ENCODE assay signal across 8 cellular contexts in genomic region chr4:107719927-107720722, GRCh38. TPM values are rescaled to one million over a fixed set of nuclear protein-coding genes. Genes with fewer than 3 reads are reported as not detected.
DNase-seq lines count a peak whose midpoint lies in the region; ATAC-seq and TF ChIP-seq lines count a peak whose summit lies in the region.

Gene PAPSS1 (minus strand): TSS chr4:107720234. CDS start chr4:107720179, 55 bp downstream.

- peak; percentile 60 to 98 (median 94) for DNase-seq in C1 segment of cervical spinal cord (lab: John Stamatoyannopoulos, UW)
- DNase-seq in NCI-H526 treated with DMSO at 0.1 percent for 48 hours (lab: John Stamatoyannopoulos, UW): peak; percentile 94
- DNase-seq in activated CD4-positive, alpha-beta T cell treated with anti-CD3 and anti-CD28 coated beads, Interleukin-2, amount 10 ng/mL, durations not matched to agents 24 days and 14 days: peak; percentile 98
- peak; percentile 98 for DNase-seq in colonic mucosa
- DNase-seq in stimulated activated CD4-positive, alpha-beta T cell treated with anti-CD3 and anti-CD28 coated beads, Interleukin-1b, Interleukin-23, amount 100 ng/mL, for 24 hours (ENCODE audit: low read depth in 4 of 4, low spot score in 1 of 4): peak; percentile 84 to 92 (median 88)

- no peaks in the 10 kb centered on the region for H3K9me3 ChIP-seq in colonic mucosa

- H3K27ac Mint-ChIP-seq in activated CD4-positive, alpha-beta T cell treated with anti-CD3 and anti-CD28 coated beads, Interleukin-2, amount 10 ng/mL, durations not matched to agents 24 days and 14 days: peak within 1 kb of the TSS; percentile 91

- H3K9me3 Mint-ChIP-seq in activated CD4-positive, alpha-beta T cell treated with anti-CD3 and anti-CD28 coated beads, Interleukin-2, amount 10 ng/mL, durations not matched to agents 24 days and 14 days: peaks cover 5% of the 10 kb centered on the region

- H3K4me3 Mint-ChIP-seq in activated CD4-positive, alpha-beta T cell treated with anti-CD3 and anti-CD28 coated beads, Interleukin-2, amount 10 ng/mL, durations not matched to agents 24 days and 14 days: peak within 1 kb of the TSS; percentile 91

- H3K4me3 ChIP-seq in colonic mucosa: peak within 1 kb of the TSS; percentile 95

- intact Hi-C loops in activated CD4-positive, alpha-beta T cell treated with anti-CD3 and anti-CD28 coated beads, Interleukin-2, amount 10 ng/mL, durations not matched to agents 24 days and 14 days (cut with micrococcal nuclease): loop anchor here (1.0 to 5.0 kb wide), 4 partner anchors 29 to 1403 kb away; partner anchors contain the start of genes AIMP1, HADH, RPL34 and TBCK
- intact Hi-C loops in colonic mucosa (cut with DNase I): no loop called here

- H3K9ac ChIP-seq in colonic mucosa (ENCODE audit: low read depth in 2 of 2, low read length in 2 of 2): peak within 1 kb of the TSS; percentile 73 to 75

- H3K36me3 Mint-ChIP-seq in activated CD4-positive, alpha-beta T cell treated with anti-CD3 and anti-CD28 coated beads, Interleukin-2, amount 10 ng/mL, durations not matched to agents 24 days and 14 days (ENCODE audit: low read depth): peaks cover 14% of the 10 kb centered on the region

- H3K27me3 Mint-ChIP-seq in activated CD4-positive, alpha-beta T cell treated with anti-CD3 and anti-CD28 coated beads, Interleukin-2, amount 10 ng/mL, durations not matched to agents 24 days and 14 days: no peaks in the 10 kb centered on the region

- peaks cover 31% of the 10 kb centered on the region for H3K4me1 Mint-ChIP-seq in activated CD4-positive, alpha-beta T cell treated with anti-CD3 and anti-CD28 coated beads, Interleukin-2, amount 10 ng/mL, durations not matched to agents 24 days and 14 days

- no peaks in the 10 kb centered on the region for H3K36me3 ChIP-seq in colonic mucosa

- peak; percentile 76 for ATAC-seq in GM19351 (IDR thresholded peaks at IDR 0.05; ENCODE audit: unreplicated experiment)
- peak; percentile 86 for ATAC-seq in HG03520 (IDR thresholded peaks at IDR 0.05; ENCODE audit: unreplicated experiment)

- H3K27me3 ChIP-seq in colonic mucosa (no peaks in the 10 kb centered on the region), layer of hippocampus (ENCODE audit: control insufficient read depth, insufficient read depth, low read length) (no peaks in the 10 kb centered on the region)

- H3K27ac ChIP-seq in colonic mucosa (peak within 1 kb of the TSS; percentile 90), layer of hippocampus (ENCODE audit: low read depth, low read length) (peak within 1 kb of the TSS; percentile 87)

- no peak for TF ChIP-seq CTCF in colonic mucosa (IDR thresholded peaks at IDR 0.05)

- peaks cover 3% of the 10 kb centered on the region for H3K4me1 ChIP-seq in colonic mucosa

RNA-seq across cellular contexts. Expression of gene PAPSS1, which starts in this region (rescaled TPM):
- 31.1 and 31.2 TPM in 2 replicates for total RNA-seq in activated CD4-positive, alpha-beta T cell treated with anti-CD3 and anti-CD28 coated beads, Interleukin-2, amount 10 ng/mL, durations not matched to agents 24 days and 14 days
- 10 to 100 TPM; 21.1 to 22.5 TPM for total RNA-seq in colonic mucosa

Comparison
In these comparisons a context has a peak if more than half of its experiments do, and no peak if none do; other contexts are left out.
1. Peak in every context shown above with its lines: DNase-seq, ATAC-seq, H3K4me3 ChIP-seq and H3K27ac ChIP-seq.